In genomic region chr20:10541668-10542411, GRCh38 we compare ENCODE assay signal across 14 cellular contexts.
DNase-seq lines count a peak whose midpoint lies in the region; ATAC-seq, FAIRE-seq and TF ChIP-seq lines count a peak whose summit lies in the region.
"Had no signal": no experiment of that assay in that cellular context is flagged by ENCODE, and none has a peak within 500 bp of the region (broad histone marks: within the 10 kb centered on the region; RNA-seq: fewer than 3 reads in every experiment).

No MANE protein-coding gene starts in this region.

- no peak for TF ChIP-seq CTCF in neutrophil (IDR thresholded peaks at IDR 0.05)
- no peak for TF ChIP-seq CTCF in OCI-LY7 (conservative IDR thresholded peaks at IDR 0.05; ENCODE audit: low read length)

- peak overlapping the region; percentile 75 for H3K27ac ChIP-seq in neutrophil
- no peak overlapping the region for H3K27ac ChIP-seq in OCI-LY7 (ENCODE audit: low read depth, low read length, poor library complexity, severe bottlenecking)
- H3K27ac ChIP-seq: parathyroid adenoma had no signal

- H3K79me2 ChIP-seq in OCI-LY7 (ENCODE audit: insufficient read depth, low read depth, low read length) = no peaks in the 10 kb centered on the region

- H3K4me3 ChIP-seq in adipocyte (ENCODE audit: low read length) (no peak overlapping the region), neutrophil (ENCODE audit: low read depth in 1 of 2, low read length in 1 of 2) (no peak overlapping the region), OCI-LY7 (ENCODE audit: low read depth, low read length, poor library complexity, severe bottlenecking) (no peak overlapping the region)

- no peak for TF ChIP-seq POLR2A in GM12891 (IDR thresholded peaks at IDR 0.05; ENCODE audit: low read depth, low read length)

- ATAC-seq in esophagus mucosa = no peak
- ATAC-seq: stimulated activated naive B cell treated with anti-CD40 and anti-IgM and Interleukin-4, amounts not matched to agents 10 μg/mL and 1 μg/mL and 100 μg/mL, for 72 hours had no signal

- H3K36me3 ChIP-seq in adipocyte (ENCODE audit: control insufficient read depth, insufficient read depth, low read length, severe bottlenecking) (no peaks in the 10 kb centered on the region), neutrophil (no peaks in the 10 kb centered on the region), OCI-LY7 (ENCODE audit: insufficient read depth, low read length) (no peaks in the 10 kb centered on the region)
- H3K36me3 ChIP-seq: BE2C had no signal

- POLR2A ChIA-PET in OCI-LY7 (lab: Charles Lee) = no interaction called here

- H3K9me3 ChIP-seq in adipocyte (ENCODE audit: control insufficient read depth, low read length) (no peaks in the 10 kb centered on the region), neutrophil (no peaks in the 10 kb centered on the region), OCI-LY7 (ENCODE audit: low read length) (no peaks in the 10 kb centered on the region)
- H3K9me3 ChIP-seq: BE2C had no signal

- FAIRE-seq in GM12891 (lab: Jason Lieb, UNC) = no peak

- no peak overlapping the region for H3K4me2 ChIP-seq in OCI-LY7 (ENCODE audit: low read length)

- no TSS peak for BruUV-seq in OCI-LY7 (replicated peaks; lab: Mats Ljungman, UMichigan)

- intact Hi-C loops in OCI-LY7 (cut with micrococcal nuclease; ENCODE audit: unreplicated experiment) = no loop called here

- CTCF ChIA-PET in OCI-LY7 (lab: Charles Lee; ENCODE audit: unreplicated experiment) = no interaction called here

- H3K4me1 ChIP-seq in adipocyte (ENCODE audit: control insufficient read depth, insufficient read depth, low read length) (peaks cover 25% of the 10 kb centered on the region), neutrophil (ENCODE audit: control insufficient read depth in 1 of 2, insufficient read depth in 1 of 2, low read depth in 1 of 2, low read length in 1 of 2) (peaks cover 24 to 26% of the 10 kb centered on the region in 2 experiments), OCI-LY7 (ENCODE audit: insufficient read depth, low read length, poor library complexity, severe bottlenecking) (no peaks in the 10 kb centered on the region)
- H3K4me1 ChIP-seq: BE2C, parathyroid adenoma had no signal

- no peaks in the 10 kb centered on the region for H3K9me2 ChIP-seq in OCI-LY7 (ENCODE audit: insufficient read depth, low read length)

- no peaks in the 10 kb centered on the region; the same call in none of the 2 replicates for H4K20me1 ChIP-seq in OCI-LY7 (ENCODE audit: insufficient read depth, low read length)

- H2AFZ ChIP-seq in OCI-LY7 (ENCODE audit: low read length) = no peak overlapping the region
- H2AFZ ChIP-seq: parathyroid adenoma had no signal

- no peaks in the 10 kb centered on the region for H3K27me3 ChIP-seq in adipocyte (replicated peaks; ENCODE audit: control insufficient read depth, insufficient read depth, low read length)
- no peaks in the 10 kb centered on the region for H3K27me3 ChIP-seq in neutrophil
- H3K27me3 ChIP-seq: BE2C had no signal

- DNase-seq in GM12891 (ENCODE audit: insufficient read length, low spot score) (no peak), NCI-H2029 treated with DMSO at 0.1 percent for 48 hours (lab: John Stamatoyannopoulos, UW) (peak; percentile 40), adipocyte (ENCODE audit: low read depth) (no peak), OCI-LY7 (ENCODE audit: low spot score) (no peak), GM19240 (ENCODE audit: insufficient read length, low spot score) (no peak), iPS-NIHi7 (ENCODE audit: extremely low spot score) (no peak)
- DNase-seq: activated CD4-positive, alpha-beta memory T cell treated with anti-CD3 and anti-CD28 coated beads, Interleukin-2, amount 10 ng/mL, durations not matched to agents 7 days and 5 days; BE2C; DND-41; NCI-H187 treated with DMSO at 0.1 percent for 48 hours; stimulated activated naive B cell treated with anti-CD40 and anti-IgM and Interleukin-4, amounts not matched to agents 10 μg/mL and 1 μg/mL and 100 μg/mL, for 72 hours had no signal

- peak overlapping the region; percentile 41 for H3K9ac ChIP-seq in adipocyte (ENCODE audit: low read length)
- H3K9ac ChIP-seq: parathyroid adenoma had no signal

TF ChIP-seq in GM12891, 5 proteins besides CTCF, POLR2A, EP300 and RAD21:
- peak; percentile 33; the same call in 1 of the 2 replicates for TF ChIP-seq SPI1 (IDR thresholded peaks at IDR 0.05; ENCODE audit: low read depth, low read length)
- TF ChIP-seq POLR2AphosphoS5 (IDR thresholded peaks at IDR 0.05; ENCODE audit: low read depth, low read length) = no peak
